Comparison of ENCODE assay signal across 8 cellular contexts in genomic region chr16:28873543-28874201, GRCh38. TPM values are rescaled to one million over a fixed set of nuclear protein-coding genes. Genes with fewer than 3 reads are reported as not detected.
A peak's percentile ranks its signal among the peaks of the same experiment; 100 is the strongest.
DNase-seq lines count a peak whose midpoint lies in the region; ATAC-seq and TF ChIP-seq lines count a peak whose summit lies in the region.

No MANE protein-coding gene starts in this region.

- TF ChIP-seq EP300 in suprapubic skin (IDR thresholded peaks at IDR 0.05) = no peak

- H3K9me3 ChIP-seq in smooth muscle cell (replicated peaks; ENCODE audit: low read depth) = no peaks in the 10 kb centered on the region
- no peaks in the 10 kb centered on the region for H3K9me3 ChIP-seq in suprapubic skin

- H3K4me3 Mint-ChIP-seq in activated CD4-positive, alpha-beta memory T cell treated with anti-CD3 and anti-CD28 coated beads, Interleukin-2, amount 10 ng/mL, durations not matched to agents 7 days and 5 days = no peak overlapping the region

- H3K36me3 Mint-ChIP-seq in activated CD4-positive, alpha-beta memory T cell treated with anti-CD3 and anti-CD28 coated beads, Interleukin-2, amount 10 ng/mL, durations not matched to agents 7 days and 5 days (ENCODE audit: low read depth) = peaks cover 29% of the 10 kb centered on the region

- TF ChIP-seq CTCF in epithelial cell of proximal tubule (conservative IDR thresholded peaks at IDR 0.05; ENCODE audit: low read depth, low read length) (peak; percentile 73), smooth muscle cell (IDR thresholded peaks at IDR 0.05; ENCODE audit: borderline replicate concordance, insufficient read depth, poor library complexity, severe bottlenecking) (peak; percentile 54), suprapubic skin (IDR thresholded peaks at IDR 0.05) (peak in 1 of 2 donors; percentile 72)

- H3K27me3 ChIP-seq in smooth muscle cell (ENCODE audit: low read depth) (no peaks in the 10 kb centered on the region), suprapubic skin (no peaks in the 10 kb centered on the region)

- no peaks in the 10 kb centered on the region for H3K79me2 ChIP-seq in smooth muscle cell (ENCODE audit: low read depth)

- ATAC-seq in GM18502 (IDR thresholded peaks at IDR 0.05; ENCODE audit: poor library complexity, unreplicated experiment) = no peak

- H2AFZ ChIP-seq in smooth muscle cell (ENCODE audit: low read depth) = no peak overlapping the region

- no peak overlapping the region for H3K4me2 ChIP-seq in smooth muscle cell

- H3K4me1 ChIP-seq in smooth muscle cell (ENCODE audit: low read depth) (no peaks in the 10 kb centered on the region), suprapubic skin (peaks cover under 1% of the 10 kb centered on the region)

- peaks cover 3% of the 10 kb centered on the region for H3F3A ChIP-seq in smooth muscle cell (ENCODE audit: low read depth)

- no peak for TF ChIP-seq POLR2A in suprapubic skin (IDR thresholded peaks at IDR 0.05)

- H3K4me1 Mint-ChIP-seq in activated CD4-positive, alpha-beta memory T cell treated with anti-CD3 and anti-CD28 coated beads, Interleukin-2, amount 10 ng/mL, durations not matched to agents 7 days and 5 days = peaks cover 12% of the 10 kb centered on the region

- H3K27ac ChIP-seq in smooth muscle cell (ENCODE audit: low read depth) = no peak overlapping the region
- no peak overlapping the region for H3K27ac ChIP-seq in suprapubic skin

- H4K20me1 ChIP-seq in smooth muscle cell (ENCODE audit: low read depth) = peaks cover 10% of the 10 kb centered on the region

- H3K9me3 Mint-ChIP-seq in activated CD4-positive, alpha-beta memory T cell treated with anti-CD3 and anti-CD28 coated beads, Interleukin-2, amount 10 ng/mL, durations not matched to agents 7 days and 5 days = no peaks in the 10 kb centered on the region

- H3K27ac Mint-ChIP-seq in activated CD4-positive, alpha-beta memory T cell treated with anti-CD3 and anti-CD28 coated beads, Interleukin-2, amount 10 ng/mL, durations not matched to agents 7 days and 5 days = no peak overlapping the region

- no peak overlapping the region for H3K9ac ChIP-seq in smooth muscle cell (ENCODE audit: low read depth)

- no peak overlapping the region for H3K4me3 ChIP-seq in epithelial cell of proximal tubule (ENCODE audit: low read depth, low read length)
- H3K4me3 ChIP-seq in smooth muscle cell = no peak overlapping the region
- no peak overlapping the region for H3K4me3 ChIP-seq in suprapubic skin

- CTCF ChIA-PET in activated CD4-positive, alpha-beta memory T cell treated with anti-CD3 and anti-CD28 coated beads, Interleukin-2, amount 10 ng/mL, durations not matched to agents 7 days and 5 days (lab: Charles Lee) = interaction anchor here (0.5 to 2.3 kb wide), 6 partner anchors 8 to 71 kb away, joined by 3 to 20 read pairs (median 4); no protein-coding TSS in a partner anchor

- H3K36me3 ChIP-seq in smooth muscle cell (ENCODE audit: low read depth) (no peaks in the 10 kb centered on the region), suprapubic skin (peaks cover 57% of the 10 kb centered on the region)

- POLR2A ChIA-PET in activated CD4-positive, alpha-beta memory T cell treated with anti-CD3 and anti-CD28 coated beads, Interleukin-2, amount 10 ng/mL, durations not matched to agents 7 days and 5 days (lab: Charles Lee) = interaction anchor here (1.0 to 5.7 kb wide), 3 partner anchors 11 to 39 kb away, joined by 3 to 37 read pairs (median 4); partner anchors contain the start of gene SH2B1

- WGBS in smooth muscle cell (ENCODE audit: low lambda C conversion rate) = 96% methylated on average over 18 of the region's 18 CpGs
- WGBS in suprapubic skin = 83% methylated on average over 18 of the region's 18 CpGs

- DNase-seq in AG20443 (ENCODE audit: low spot score) (peak; percentile 77), HuH-7.5 (ENCODE audit: low spot score) (peak; percentile 73), epithelial cell of proximal tubule (ENCODE audit: low read depth) (no peak), smooth muscle cell (lab: John Stamatoyannopoulos, UW; ENCODE audit: unreplicated experiment) (no peak), DMS153 treated with DMSO at 0.1 percent for 48 hours (lab: John Stamatoyannopoulos, UW; ENCODE audit: unreplicated experiment) (no peak), suprapubic skin (ENCODE audit: low spot score in 2 of 2) (no peak)
- DNase-seq in activated CD4-positive, alpha-beta memory T cell treated with anti-CD3 and anti-CD28 coated beads, Interleukin-2, amount 10 ng/mL, durations not matched to agents 7 days and 5 days = peak; percentile 62

- H3K27me3 Mint-ChIP-seq in activated CD4-positive, alpha-beta memory T cell treated with anti-CD3 and anti-CD28 coated beads, Interleukin-2, amount 10 ng/mL, durations not matched to agents 7 days and 5 days = no peaks in the 10 kb centered on the region

RNA-seq across cellular contexts. Expression of gene ATP2A1, which starts 4.6 kb away (rescaled TPM):
- total RNA-seq in activated CD4-positive, alpha-beta memory T cell treated with anti-CD3 and anti-CD28 coated beads, Interleukin-2, amount 10 ng/mL, durations not matched to agents 7 days and 5 days = 1 to 10 TPM; 1.6 to 2.5 TPM
- total RNA-seq in epithelial cell of proximal tubule = 0.14 and 0.92 TPM in 2 replicates
- 0.09 and 0.36 TPM in 2 replicates for total RNA-seq in smooth muscle cell
- 0.87 and 1.2 TPM in 2 replicates for polyA plus RNA-seq in smooth muscle cell
- total RNA-seq in suprapubic skin = under 1 TPM in 2 of 4 donors, not detected in 2; 0.34 to 0.72 TPM

RNA-seq across cellular contexts. Expression of gene SH2B1, which starts 10.0 kb away (rescaled TPM):
- total RNA-seq in activated CD4-positive, alpha-beta memory T cell treated with anti-CD3 and anti-CD28 coated beads, Interleukin-2, amount 10 ng/mL, durations not matched to agents 7 days and 5 days = 10 to 100 TPM; 44.4 to 45.1 TPM
- total RNA-seq in epithelial cell of proximal tubule (22.4 and 23.4 TPM in 2 replicates), smooth muscle cell (11.4 and 17.3 TPM in 2 replicates), suprapubic skin (10 to 100 TPM; 27.9 to 47.9 (median 37.3) TPM)
- polyA plus RNA-seq in smooth muscle cell = 17.3 and 18.8 TPM in 2 replicates

RNA-seq across cellular contexts. Expression of gene TUFM, which starts 27.5 kb away (rescaled TPM):
- 100 to 1,000 TPM; 107 TPM for total RNA-seq in activated CD4-positive, alpha-beta memory T cell treated with anti-CD3 and anti-CD28 coated beads, Interleukin-2, amount 10 ng/mL, durations not matched to agents 7 days and 5 days
- total RNA-seq in epithelial cell of proximal tubule (174 and 250 TPM in 2 replicates), smooth muscle cell (67.2 and 76.1 TPM in 2 replicates), suprapubic skin (100 to 1,000 TPM in 3 of 4 donors, 10 to 100 TPM in 1; 83.0 to 121 (median 107) TPM)
- 191 and 200 TPM in 2 replicates for polyA plus RNA-seq in smooth muscle cell

RNA-seq across cellular contexts. Expression of gene ATXN2L, which starts 50.9 kb away (rescaled TPM):
- total RNA-seq in activated CD4-positive, alpha-beta memory T cell treated with anti-CD3 and anti-CD28 coated beads, Interleukin-2, amount 10 ng/mL, durations not matched to agents 7 days and 5 days = 100 to 1,000 TPM; 255 to 267 TPM
- 51.1 and 79.0 TPM in 2 replicates for total RNA-seq in epithelial cell of proximal tubule
- total RNA-seq in smooth muscle cell = 81.2 and 89.3 TPM in 2 replicates
- 93.3 and 108 TPM in 2 replicates for polyA plus RNA-seq in smooth muscle cell
- total RNA-seq in suprapubic skin = 100 to 1,000 TPM in 3 of 4 donors, 10 to 100 TPM in 1; 88.5 to 236 (median 148) TPM

RNA-seq across cellular contexts. Expression of gene RABEP2, which starts 51.4 kb away (rescaled TPM):
- total RNA-seq in activated CD4-positive, alpha-beta memory T cell treated with anti-CD3 and anti-CD28 coated beads, Interleukin-2, amount 10 ng/mL, durations not matched to agents 7 days and 5 days = 10 to 100 TPM; 15.7 to 16.5 TPM
- 35.2 and 40.8 TPM in 2 replicates for total RNA-seq in epithelial cell of proximal tubule
- 9.2 and 16.6 TPM in 2 replicates for total RNA-seq in smooth muscle cell
- 14.5 and 14.7 TPM in 2 replicates for polyA plus RNA-seq in smooth muscle cell
- 100 to 1,000 TPM in 1 of 4 donors, 10 to 100 TPM in 3; 66.7 to 108 (median 81.5) TPM for total RNA-seq in suprapubic skin

Comparison
In these comparisons a context has a peak if more than half of its experiments do, and no peak if none do; other contexts are left out.
1. DNase-seq: peak in AG20443 (single experiment), HuH-7.5 (single experiment) and activated CD4-positive, alpha-beta memory T cell treated with anti-CD3 and anti-CD28 coated beads, Interleukin-2, amount 10 ng/mL, durations not matched to agents 7 days and 5 days (single experiment); none in epithelial cell of proximal tubule (single experiment), smooth muscle cell (single experiment), DMS153 treated with DMSO at 0.1 percent for 48 hours (single experiment) and suprapubic skin (0 of 2).